In the genomic region with DNA sequence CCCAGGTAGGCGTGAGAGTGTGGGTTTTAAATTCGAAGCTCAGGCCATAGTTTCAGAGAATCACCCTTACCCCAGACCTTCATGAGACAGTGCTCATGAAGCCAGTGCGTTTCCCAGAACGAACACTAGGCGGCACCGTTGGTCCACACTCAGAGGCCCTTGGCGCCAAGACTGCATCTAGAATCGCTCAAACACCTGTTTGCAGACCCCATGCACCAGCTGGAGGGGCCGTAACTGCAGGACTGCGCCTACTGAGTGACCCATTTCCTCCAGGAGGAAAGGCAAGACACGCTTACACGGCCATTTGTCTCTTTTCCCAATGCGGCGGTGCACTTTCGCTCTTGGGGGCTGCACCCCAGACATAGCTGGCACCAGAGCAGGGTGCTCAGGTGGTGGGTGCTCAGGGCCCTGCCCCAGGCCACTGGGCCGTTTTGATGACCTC, we compare ENCODE assay signal across 8 cellular contexts. TPM values are rescaled to one million over a fixed set of nuclear protein-coding genes. Genes with fewer than 3 reads are reported as not detected.
DNase-seq lines count a peak whose midpoint lies in the region; ATAC-seq lines count a peak whose summit lies in the region.

No MANE protein-coding gene starts in this region.

- no peak overlapping the region for H2BK15ac ChIP-seq in mesendoderm (replicated peaks; ENCODE audit: low read depth)

- H3K27ac ChIP-seq in mesendoderm (ENCODE audit: low read depth, low read length) = no peak overlapping the region

- no peak overlapping the region for H3K18ac ChIP-seq in mesendoderm (ENCODE audit: low read length)

- no peaks in the 10 kb centered on the region for H3K4me1 ChIP-seq in mesendoderm (ENCODE audit: control insufficient read depth, low read depth, low read length)

- H3K36me3 ChIP-seq in mesendoderm (ENCODE audit: control insufficient read depth, insufficient read depth, low read length) = no peaks in the 10 kb centered on the region

- H3K79me2 ChIP-seq in mesendoderm (ENCODE audit: control insufficient read depth, insufficient read depth, low read length) = no peaks in the 10 kb centered on the region

- H2AK5ac ChIP-seq in mesendoderm (ENCODE audit: low read length) = no peak overlapping the region

- H3K23ac ChIP-seq in mesendoderm (ENCODE audit: low read length) = no peak overlapping the region

- H3K4ac ChIP-seq in mesendoderm (ENCODE audit: low read depth, low read length) = no peak overlapping the region

- peak; percentile 71 for ATAC-seq in HG03354 (IDR thresholded peaks at IDR 0.05; ENCODE audit: poor library complexity, severe bottlenecking, unreplicated experiment)

- no peak overlapping the region for H3K4me2 ChIP-seq in mesendoderm (ENCODE audit: low read length)

- no CpG with 5 or more reads among the region's 16 CpGs for WGBS in mesendoderm (ENCODE audit: extremely low coverage, insufficient coverage, low lambda C conversion rate)

- H3K79me1 ChIP-seq in mesendoderm (ENCODE audit: low read length) = no peaks in the 10 kb centered on the region

- no peak overlapping the region for H4K8ac ChIP-seq in mesendoderm (ENCODE audit: low read depth, low read length)

- no peak overlapping the region for H3K56ac ChIP-seq in mesendoderm (ENCODE audit: low read length)

- no peaks in the 10 kb centered on the region for H3K27me3 ChIP-seq in mesendoderm (ENCODE audit: insufficient read depth, low read length, poor library complexity)

- H3K4me3 ChIP-seq in mesendoderm (ENCODE audit: low read length) = no peak overlapping the region

- no peak overlapping the region for H2BK5ac ChIP-seq in mesendoderm (ENCODE audit: low read length)

- peak; percentile 87 for DNase-seq in activated gamma-delta T cell treated with Interleukin-2 at 50 U/mL for 16 hours
- no peak for DNase-seq in activated gamma-delta T cell (lab: John Stamatoyannopoulos, UW)
- peak; percentile 63 for DNase-seq in NCI-H774 (lab: John Stamatoyannopoulos, UW)
- peak; percentile 88 to 93 for DNase-seq in activated CD4-positive, alpha-beta T cell treated with anti-CD3 and anti-CD28 coated beads, Interleukin-2, amount 50 U/mL, for 48 hours
- peak; percentile 86 for DNase-seq in ecto neural progenitor cell (ENCODE audit: low spot score)
- peak; percentile 74 for DNase-seq in mesendoderm
- peak; percentile 69 to 71 for DNase-seq in stimulated activated CD8-positive, alpha-beta memory T cell treated with anti-CD3 and anti-CD28 coated beads, Interleukin-2, amount 100 ng/mL, for 1 hour (ENCODE audit: low read depth in 2 of 2)

- H4K5ac ChIP-seq in mesendoderm (ENCODE audit: low read length) = no peak overlapping the region

- H3K9ac ChIP-seq in mesendoderm (ENCODE audit: low read length) = no peak overlapping the region

- H2BK120ac ChIP-seq in mesendoderm (ENCODE audit: low read depth, low read length) = no peak overlapping the region

RNA-seq across cellular contexts. Expression of a gene that starts 34.0 kb away (rescaled TPM):
- 2.9 TPM for polyA plus RNA-seq in mesendoderm (2013, experiment 1 of 2)
- polyA plus RNA-seq in mesendoderm (2013, experiment 2 of 2) = 3.0 TPM

RNA-seq across cellular contexts. Expression of a gene that starts 40.1 kb away (rescaled TPM):
- 2.0 TPM for polyA plus RNA-seq in mesendoderm (2013, experiment 1 of 2)
- 1.8 TPM for polyA plus RNA-seq in mesendoderm (2013, experiment 2 of 2)

RNA-seq across cellular contexts. Expression of a gene that starts 52.0 kb away (rescaled TPM):
- 1.3 TPM for polyA plus RNA-seq in mesendoderm (2013, experiment 1 of 2)
- 1.1 TPM for polyA plus RNA-seq in mesendoderm (2013, experiment 2 of 2)
